8 cellular contexts compared by ENCODE assay signal in the genomic region with DNA sequence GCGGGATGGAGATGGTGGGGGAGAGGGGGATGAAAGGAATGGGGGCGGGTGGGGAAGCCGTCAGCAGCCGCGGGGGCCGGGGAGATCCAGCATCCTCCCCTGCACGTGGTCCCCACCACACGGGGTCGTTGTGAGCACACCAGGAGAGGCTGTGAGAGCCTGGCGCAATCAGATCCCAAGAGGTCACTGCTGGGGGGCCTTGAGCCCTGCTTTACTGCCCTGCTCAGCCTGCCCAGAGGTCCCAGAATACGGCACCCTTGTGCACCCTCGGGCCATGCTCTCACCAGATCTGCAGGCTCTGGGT. TPM values are rescaled to one million over a fixed set of nuclear protein-coding genes. Genes with fewer than 3 reads are reported as not detected.
DNase-seq lines count a peak whose midpoint lies in the region; ATAC-seq, FAIRE-seq and TF ChIP-seq lines count a peak whose summit lies in the region.

No MANE protein-coding gene starts in this region.

- H3K4me3 ChIP-seq in fibroblast of the aortic adventitia (ENCODE audit: low read depth, low read length) = no peak overlapping the region

- ATAC-seq in stimulated activated naive CD8-positive, alpha-beta T cell treated with anti-CD3 and anti-CD28 coated beads, Interleukin-15, Interleukin-2, amounts not matched to agents 100 U/mL and 50 U/mL, for 24 hours = no peak
- no peak for ATAC-seq in GM21423 (IDR thresholded peaks at IDR 0.05; ENCODE audit: unreplicated experiment)

- DNase-seq in activated CD4-positive, alpha-beta T cell treated with anti-CD3 and anti-CD28 coated beads for 48 hours = peak; percentile 34
- DNase-seq in activated CD4-positive, alpha-beta T cell treated with anti-CD3 and anti-CD28 coated beads, Interleukin-2, amount 50 U/mL, for 4 hours = no peak
- peak; percentile 5 for DNase-seq in RCC 7860 (ENCODE audit: low spot score)
- DNase-seq in fibroblast of the aortic adventitia (ENCODE audit: low read depth) = peak; percentile 35
- peak; percentile 38 for DNase-seq in stimulated activated naive CD8-positive, alpha-beta T cell treated with anti-CD3 and anti-CD28 coated beads, Interleukin-15, Interleukin-2, amounts not matched to agents 100 U/mL and 50 U/mL, for 24 hours
- no peak for DNase-seq in HPDE6-E6E7 (ENCODE audit: extremely low spot score)
- no peak for DNase-seq in middle frontal gyrus (ENCODE audit: extremely low spot score, low spot score)

- peak; percentile 36 for TF ChIP-seq CTCF in fibroblast of the aortic adventitia (IDR thresholded peaks at IDR 0.05; ENCODE audit: insufficient read depth, low read length)

- no peak for FAIRE-seq in RCC 7860 (lab: Jason Lieb, UNC)

RNA-seq across cellular contexts. Expression of a gene that starts 7.4 kb away (rescaled TPM):
- total RNA-seq in fibroblast of the aortic adventitia (ENCODE audit: low replicate concordance) = not detected in 2 replicates

RNA-seq across cellular contexts. Expression of a gene that starts 39.6 kb away (rescaled TPM):
- total RNA-seq in fibroblast of the aortic adventitia (ENCODE audit: low replicate concordance) = 10.6 and 17.2 TPM in 2 replicates

RNA-seq across cellular contexts. Expression of a gene that starts 40.0 kb away (rescaled TPM):
- total RNA-seq in fibroblast of the aortic adventitia (ENCODE audit: low replicate concordance) = 11.9 and 53.2 TPM in 2 replicates

Comparison
In these comparisons a context has a peak if more than half of its experiments do, and no peak if none do; other contexts are left out.
1. DNase-seq: peak in activated CD4-positive, alpha-beta T cell treated with anti-CD3 and anti-CD28 coated beads for 48 hours (single experiment), RCC 7860 (single experiment), fibroblast of the aortic adventitia (single experiment) and stimulated activated naive CD8-positive, alpha-beta T cell treated with anti-CD3 and anti-CD28 coated beads, Interleukin-15, Interleukin-2, amounts not matched to agents 100 U/mL and 50 U/mL, for 24 hours (single experiment); none in activated CD4-positive, alpha-beta T cell treated with anti-CD3 and anti-CD28 coated beads, Interleukin-2, amount 50 U/mL, for 4 hours (0 of 2), HPDE6-E6E7 (single experiment) and middle frontal gyrus (single experiment).